14 cellular contexts compared by ENCODE assay signal in the genomic region with DNA sequence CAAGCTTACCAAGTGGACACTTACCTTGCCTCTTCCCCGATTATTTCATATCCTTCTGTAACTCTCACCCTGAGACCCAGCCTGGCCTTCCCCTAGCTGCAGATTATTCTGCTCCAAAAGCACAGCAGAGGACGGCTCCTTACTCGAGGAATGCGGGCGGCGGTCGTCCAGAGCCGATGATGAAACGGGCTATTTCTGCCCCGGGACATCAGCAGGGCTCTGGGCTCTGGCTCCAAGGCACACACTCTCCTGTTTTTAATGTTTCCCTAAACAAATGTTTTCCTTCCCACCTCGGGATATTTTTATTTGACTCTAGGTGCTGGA. TPM values are rescaled to one million over a fixed set of nuclear protein-coding genes. Genes with fewer than 3 reads are reported as not detected.
DNase-seq lines count a peak whose midpoint lies in the region; ATAC-seq and TF ChIP-seq lines count a peak whose summit lies in the region.
"Had no signal": no experiment of that assay in that cellular context is flagged by ENCODE, and none has a peak within 500 bp of the region (broad histone marks: within the 10 kb centered on the region; RNA-seq: fewer than 3 reads in every experiment).

No MANE protein-coding gene starts in this region.

- H4K20me1 ChIP-seq in GM23338 (replicated peaks; ENCODE audit: insufficient read depth): no peaks in the 10 kb centered on the region

- no peaks in the 10 kb centered on the region for H3K9me3 ChIP-seq in gastrocnemius medialis

- H3K36me3 Mint-ChIP-seq in GM23338 (ENCODE audit: low read depth): no peaks in the 10 kb centered on the region
- H3K36me3 Mint-ChIP-seq: CD4-positive, CD25-positive, alpha-beta regulatory T cell had no signal

- TF ChIP-seq CTCF in GM23338 (conservative IDR thresholded peaks at IDR 0.05; ENCODE audit: low read depth in 2 of 2) (no peak), choroid plexus epithelial cell (conservative IDR thresholded peaks at IDR 0.05; ENCODE audit: low read depth, low read length) (no peak), gastrocnemius medialis (IDR thresholded peaks at IDR 0.05 in 4 of 5, conservative IDR thresholded peaks at IDR 0.05 in 1 of 5) (peak in 1 of 5 experiments; percentile 14)

- no peak overlapping the region for H3K4me3 Mint-ChIP-seq in GM23338
- H3K4me3 Mint-ChIP-seq: CD4-positive, CD25-positive, alpha-beta regulatory T cell had no signal

- H3K27me3 ChIP-seq in GM23338 (ENCODE audit: insufficient read depth) (no peaks in the 10 kb centered on the region), gastrocnemius medialis (no peaks in the 10 kb centered on the region)

- H3K79me2 ChIP-seq in GM23338 (replicated peaks; ENCODE audit: insufficient read depth): no peaks in the 10 kb centered on the region

- no peaks in the 10 kb centered on the region for H3K9me3 Mint-ChIP-seq in GM23338
- H3K9me3 Mint-ChIP-seq: CD4-positive, CD25-positive, alpha-beta regulatory T cell had no signal

- intact Hi-C loops in gastrocnemius medialis (cut with DNase I; ENCODE audit: low total_unique reads): loop anchor here (1.0 kb wide), 1 partner anchor 20 kb away; no protein-coding TSS in a partner anchor

- H3K9me2 ChIP-seq in GM23338 (ENCODE audit: insufficient read depth): no peaks in the 10 kb centered on the region

- H3F3A ChIP-seq in GM23338 (replicated peaks; ENCODE audit: low read depth): no peaks in the 10 kb centered on the region

- H3K27ac ChIP-seq in GM23338 (ENCODE audit: low read depth): no peak overlapping the region
- H3K27ac ChIP-seq in gastrocnemius medialis: peak overlapping the region; percentile 95 to 100 (median 96)

- in situ Hi-C loops in gastrocnemius medialis (cut with MboI; ENCODE audit: low sequenced_read_pairs in 4 of 4): no loop called here

- H3K4me1 Mint-ChIP-seq in GM23338: peaks cover 23% of the 10 kb centered on the region
- H3K4me1 Mint-ChIP-seq: CD4-positive, CD25-positive, alpha-beta regulatory T cell had no signal

- peak; percentile 47 for ATAC-seq in GM23338
- ATAC-seq in gastrocnemius medialis: peak; percentile 55 to 67
- no peak for ATAC-seq in HG03135 (IDR thresholded peaks at IDR 0.05; ENCODE audit: unreplicated experiment)

- TF ChIP-seq POLR2A in gastrocnemius medialis (IDR thresholded peaks at IDR 0.05): no peak

- H3K4me2 ChIP-seq in GM23338: no peak overlapping the region

- H3K4me1 ChIP-seq in GM23338 (ENCODE audit: insufficient read depth) (no peaks in the 10 kb centered on the region), gastrocnemius medialis (peaks cover 74 to 85% of the 10 kb centered on the region in 2 donors)

- H2AFZ ChIP-seq in GM23338: peak overlapping the region; percentile 49; the same call in 1 of the 2 replicates

- peak; percentile 42 for DNase-seq in GM23338 (ENCODE audit: low spot score)
- peak; percentile 41 for DNase-seq in choroid plexus epithelial cell (ENCODE audit: low read depth)
- DNase-seq in islet precursor cell: peak; percentile 77
- peak; percentile 84 to 90 for DNase-seq in gastrocnemius medialis
- no peak for DNase-seq in ureter (ENCODE audit: low spot score)
- DNase-seq in MV-4-11 (lab: John Stamatoyannopoulos, UW): no peak
- no peak for DNase-seq in kidney glomerular epithelial cell (lab: John Stamatoyannopoulos, UW)
- DNase-seq: activated CD4-positive, alpha-beta T cell treated with anti-CD3 and anti-CD28 coated beads, Interleukin-2, amount 50 U/mL, for 48 hours; activated effector memory CD4-positive, alpha-beta T cell treated with anti-CD3 and anti-CD28 coated beads, Interleukin-2, amount 50 U/mL, for 16 hours; CD4-positive, CD25-positive, alpha-beta regulatory T cell; T1000 had no signal

- H3K27me3 Mint-ChIP-seq in GM23338 (ENCODE audit: insufficient read depth, low read depth, poor library complexity): peaks cover 9% of the 10 kb centered on the region

- H3K36me3 ChIP-seq in GM23338 (ENCODE audit: insufficient read depth): no peaks in the 10 kb centered on the region
- no peaks in the 10 kb centered on the region for H3K36me3 ChIP-seq in gastrocnemius medialis

- no peak overlapping the region for H3K4me3 ChIP-seq in GM23338
- H3K4me3 ChIP-seq in choroid plexus epithelial cell (ENCODE audit: low read depth, low read length): no peak overlapping the region
- peak overlapping the region; percentile 55 to 72 (median 66) for H3K4me3 ChIP-seq in gastrocnemius medialis

- H3K27ac Mint-ChIP-seq in GM23338: no peak overlapping the region
- H3K27ac Mint-ChIP-seq: CD4-positive, CD25-positive, alpha-beta regulatory T cell had no signal

TF ChIP-seq in GM23338, 12 proteins besides CTCF, POLR2A, EP300 and RAD21 (continues in another document):
- TF ChIP-seq, protein P1, sequence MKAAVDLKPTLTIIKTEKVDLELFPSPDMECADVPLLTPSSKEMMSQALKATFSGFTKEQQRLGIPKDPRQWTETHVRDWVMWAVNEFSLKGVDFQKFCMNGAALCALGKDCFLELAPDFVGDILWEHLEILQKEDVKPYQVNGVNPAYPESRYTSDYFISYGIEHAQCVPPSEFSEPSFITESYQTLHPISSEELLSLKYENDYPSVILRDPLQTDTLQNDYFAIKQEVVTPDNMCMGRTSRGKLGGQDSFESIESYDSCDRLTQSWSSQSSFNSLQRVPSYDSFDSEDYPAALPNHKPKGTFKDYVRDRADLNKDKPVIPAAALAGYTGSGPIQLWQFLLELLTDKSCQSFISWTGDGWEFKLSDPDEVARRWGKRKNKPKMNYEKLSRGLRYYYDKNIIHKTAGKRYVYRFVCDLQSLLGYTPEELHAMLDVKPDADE (IDR thresholded peaks at IDR 0.05): no peak
- no peak for TF ChIP-seq POLR2AphosphoS5 (IDR thresholded peaks at IDR 0.05; ENCODE audit: low read depth)
- no peak for TF ChIP-seq STAT1 (IDR thresholded peaks at IDR 0.05; ENCODE audit: unreplicated experiment)
- no peak for TF ChIP-seq CREB1 (CRISPR knock-in tag; IDR thresholded peaks at IDR 0.05; ENCODE audit: low read depth)
- no peak for TF ChIP-seq EZH2 (IDR thresholded peaks at IDR 0.05; ENCODE audit: low read depth, unreplicated experiment)
- no peak for TF ChIP-seq ZNF114 (CRISPR knock-in tag; IDR thresholded peaks at IDR 0.05)
- TF ChIP-seq, protein P2, sequence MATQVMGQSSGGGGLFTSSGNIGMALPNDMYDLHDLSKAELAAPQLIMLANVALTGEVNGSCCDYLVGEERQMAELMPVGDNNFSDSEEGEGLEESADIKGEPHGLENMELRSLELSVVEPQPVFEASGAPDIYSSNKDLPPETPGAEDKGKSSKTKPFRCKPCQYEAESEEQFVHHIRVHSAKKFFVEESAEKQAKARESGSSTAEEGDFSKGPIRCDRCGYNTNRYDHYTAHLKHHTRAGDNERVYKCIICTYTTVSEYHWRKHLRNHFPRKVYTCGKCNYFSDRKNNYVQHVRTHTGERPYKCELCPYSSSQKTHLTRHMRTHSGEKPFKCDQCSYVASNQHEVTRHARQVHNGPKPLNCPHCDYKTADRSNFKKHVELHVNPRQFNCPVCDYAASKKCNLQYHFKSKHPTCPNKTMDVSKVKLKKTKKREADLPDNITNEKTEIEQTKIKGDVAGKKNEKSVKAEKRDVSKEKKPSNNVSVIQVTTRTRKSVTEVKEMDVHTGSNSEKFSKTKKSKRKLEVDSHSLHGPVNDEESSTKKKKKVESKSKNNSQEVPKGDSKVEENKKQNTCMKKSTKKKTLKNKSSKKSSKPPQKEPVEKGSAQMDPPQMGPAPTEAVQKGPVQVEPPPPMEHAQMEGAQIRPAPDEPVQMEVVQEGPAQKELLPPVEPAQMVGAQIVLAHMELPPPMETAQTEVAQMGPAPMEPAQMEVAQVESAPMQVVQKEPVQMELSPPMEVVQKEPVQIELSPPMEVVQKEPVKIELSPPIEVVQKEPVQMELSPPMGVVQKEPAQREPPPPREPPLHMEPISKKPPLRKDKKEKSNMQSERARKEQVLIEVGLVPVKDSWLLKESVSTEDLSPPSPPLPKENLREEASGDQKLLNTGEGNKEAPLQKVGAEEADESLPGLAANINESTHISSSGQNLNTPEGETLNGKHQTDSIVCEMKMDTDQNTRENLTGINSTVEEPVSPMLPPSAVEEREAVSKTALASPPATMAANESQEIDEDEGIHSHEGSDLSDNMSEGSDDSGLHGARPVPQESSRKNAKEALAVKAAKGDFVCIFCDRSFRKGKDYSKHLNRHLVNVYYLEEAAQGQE (IDR thresholded peaks at IDR 0.05; ENCODE audit: unreplicated experiment): no peak
- no peak for TF ChIP-seq JUNB (IDR thresholded peaks at IDR 0.05; ENCODE audit: unreplicated experiment)

RNA-seq across cellular contexts. Expression of a gene that starts 0.3 kb away (rescaled TPM):
- not detected in 2 replicates for total RNA-seq in GM23338 (2014; rRNA removed; shearing (Covaris generic))
- not detected in 2 replicates for polyA plus RNA-seq in GM23338 (2016; fragmentation: Nextera tagmentation; extraction: Ambion mirVana)
- 100 to 1,000 TPM in 1 of 4 donors, 10 to 100 TPM in 3; 26.5 to 208 (median 69.6) TPM for total RNA-seq in gastrocnemius medialis
- 0.26 TPM for total RNA-seq in ureter
- total RNA-seq: CD4-positive, CD25-positive, alpha-beta regulatory T cell; epithelial cell of proximal tubule; mononuclear cell had no signal
- polyA plus RNA-seq: CD4-positive, CD25-positive, alpha-beta regulatory T cell had no signal

Comparison
In these comparisons a context has a peak if more than half of its experiments do, and no peak if none do; other contexts are left out.
1. DNase-seq: peak in GM23338 (single experiment), choroid plexus epithelial cell (single experiment), islet precursor cell (single experiment) and gastrocnemius medialis (2 of 2); none in ureter (single experiment), MV-4-11 (single experiment) and kidney glomerular epithelial cell (single experiment).
2. H3K4me3 ChIP-seq: peak in gastrocnemius medialis (4 of 4); none in GM23338 (single experiment) and choroid plexus epithelial cell (single experiment).
3. RNA of a gene that starts 0.3 kb away (total RNA-seq): 26.5 to 208 TPM in gastrocnemius medialis; 0.26 TPM in ureter (single experiment) and not detected in GM23338; every median in the first group is over 10 times any median in the second.